ENCODE assay signal across 11 cellular contexts in genomic region chr1:39632491-39633417, GRCh38. TPM values are rescaled to one million over a fixed set of nuclear protein-coding genes. Genes with fewer than 3 reads are reported as not detected.
DNase-seq lines count a peak whose midpoint lies in the region; ATAC-seq and FAIRE-seq lines count a peak whose summit lies in the region.
"Had no signal": no experiment of that assay in that cellular context is flagged by ENCODE, and none has a peak within 500 bp of the region (broad histone marks: within the 10 kb centered on the region; RNA-seq: fewer than 3 reads in every experiment).

No MANE protein-coding gene starts in this region.

- H3K4me3 ChIP-seq in neuron (ENCODE audit: low read length), result no peak overlapping the region

- peak overlapping the region; percentile 67 for H2AFZ ChIP-seq in neuron (ENCODE audit: low read depth, low read length)

- H3K27me3 Mint-ChIP-seq in activated CD4-positive, alpha-beta T cell treated with anti-CD3 and anti-CD28 coated beads for 36 hours, result peaks cover 22% of the 10 kb centered on the region

- DNase-seq in AG20443 (ENCODE audit: low spot score) (peak; percentile 94), NCI-H748 (lab: John Stamatoyannopoulos, UW; ENCODE audit: unreplicated experiment) (peak; percentile 93), frontal cortex (ENCODE audit: low spot score in 2 of 2) (peak; percentile 49 to 56), cerebellar cortex (ENCODE audit: low spot score) (no peak), RPMI8226 (no peak)
- no peak for DNase-seq in activated CD4-positive, alpha-beta T cell treated with anti-CD3 and anti-CD28 coated beads for 36 hours

- no peak overlapping the region for H3K4me3 Mint-ChIP-seq in activated CD4-positive, alpha-beta T cell treated with anti-CD3 and anti-CD28 coated beads for 36 hours
- H3K4me3 Mint-ChIP-seq: activated naive CD4-positive, alpha-beta T cell treated with anti-CD3 and anti-CD28 coated beads, Interleukin-2, amount 50 U/mL, for 24 hours; natural killer cell treated with Interleukin-12 subunit alpha and Interleukin-12 subunit beta and Interleukin-15 and Interleukin-18, amount 100 ng/mL, for 72 hours had no signal

- no peak overlapping the region for H3K27ac Mint-ChIP-seq in activated CD4-positive, alpha-beta T cell treated with anti-CD3 and anti-CD28 coated beads for 36 hours
- H3K27ac Mint-ChIP-seq: activated naive CD4-positive, alpha-beta T cell treated with anti-CD3 and anti-CD28 coated beads, Interleukin-2, amount 50 U/mL, for 24 hours; natural killer cell treated with Interleukin-12 subunit alpha and Interleukin-12 subunit beta and Interleukin-15 and Interleukin-18, amount 100 ng/mL, for 72 hours had no signal

- H3K36me3 Mint-ChIP-seq in activated CD4-positive, alpha-beta T cell treated with anti-CD3 and anti-CD28 coated beads for 36 hours (ENCODE audit: low read depth), result no peaks in the 10 kb centered on the region
- H3K36me3 Mint-ChIP-seq: activated naive CD4-positive, alpha-beta T cell treated with anti-CD3 and anti-CD28 coated beads, Interleukin-2, amount 50 U/mL, for 24 hours; natural killer cell treated with Interleukin-12 subunit alpha and Interleukin-12 subunit beta and Interleukin-15 and Interleukin-18, amount 100 ng/mL, for 72 hours had no signal

- peaks cover 52% of the 10 kb centered on the region for H3K27me3 ChIP-seq in neuron (ENCODE audit: insufficient read depth, low read length)

- intact Hi-C loops in activated CD4-positive, alpha-beta T cell treated with anti-CD3 and anti-CD28 coated beads for 36 hours (cut with DNase I, micrococcal nuclease), result no loop called here

- H3K4me1 ChIP-seq in neuron (ENCODE audit: insufficient read depth, low read length), result peaks cover 6% of the 10 kb centered on the region

- CTCF ChIA-PET in activated CD4-positive, alpha-beta T cell treated with anti-CD3 and anti-CD28 coated beads for 36 hours (lab: Charles Lee), result interaction anchor here (1.0 to 2.0 kb wide), 6 partner anchors 8 to 69 kb away, joined by 3 to 8 read pairs (median 4); no protein-coding TSS in a partner anchor

- peaks cover 12% of the 10 kb centered on the region for H3K4me1 Mint-ChIP-seq in activated CD4-positive, alpha-beta T cell treated with anti-CD3 and anti-CD28 coated beads for 36 hours
- H3K4me1 Mint-ChIP-seq: activated naive CD4-positive, alpha-beta T cell treated with anti-CD3 and anti-CD28 coated beads, Interleukin-2, amount 50 U/mL, for 24 hours had no signal

- H3K9me3 Mint-ChIP-seq in activated CD4-positive, alpha-beta T cell treated with anti-CD3 and anti-CD28 coated beads for 36 hours (ENCODE audit: low read depth), result no peaks in the 10 kb centered on the region
- H3K9me3 Mint-ChIP-seq: activated naive CD4-positive, alpha-beta T cell treated with anti-CD3 and anti-CD28 coated beads, Interleukin-2, amount 50 U/mL, for 24 hours; natural killer cell treated with Interleukin-12 subunit alpha and Interleukin-12 subunit beta and Interleukin-15 and Interleukin-18, amount 100 ng/mL, for 72 hours had no signal

- ATAC-seq in GM18909 (IDR thresholded peaks at IDR 0.05; ENCODE audit: poor library complexity, unreplicated experiment), result no peak
- ATAC-seq in activated CD4-positive, alpha-beta T cell treated with anti-CD3 and anti-CD28 coated beads for 36 hours, result no peak
- ATAC-seq: natural killer cell treated with Interleukin-12 subunit alpha and Interleukin-12 subunit beta and Interleukin-15 and Interleukin-18, amount 100 ng/mL, for 72 hours had no signal

- no peak for FAIRE-seq in frontal cortex (lab: Jason Lieb, UNC)

- POLR2A ChIA-PET in activated CD4-positive, alpha-beta T cell treated with anti-CD3 and anti-CD28 coated beads for 36 hours (lab: Charles Lee), result no interaction called here

- no peaks in the 10 kb centered on the region for H3K36me3 ChIP-seq in neuron (ENCODE audit: insufficient read depth, low read length)

- no peaks in the 10 kb centered on the region for H3K9me3 ChIP-seq in neuron (ENCODE audit: low read length)

RNA-seq across cellular contexts. Expression of gene HEYL, which starts 6.7 kb away (rescaled TPM):
- total RNA-seq in frontal cortex, result 0.41 TPM
- total RNA-seq in activated CD4-positive, alpha-beta T cell treated with anti-CD3 and anti-CD28 coated beads for 36 hours, result under 1 TPM; 0.19 to 0.23 TPM
- total RNA-seq: natural killer cell treated with Interleukin-12 subunit alpha and Interleukin-12 subunit beta and Interleukin-15 and Interleukin-18, amount 100 ng/mL, for 72 hours had no signal

RNA-seq across cellular contexts. Expression of gene NT5C1A, which starts 39.2 kb away (rescaled TPM):
- total RNA-seq in frontal cortex, result 2.4 TPM
- total RNA-seq in activated CD4-positive, alpha-beta T cell treated with anti-CD3 and anti-CD28 coated beads for 36 hours, result under 1 TPM in 1 of 2 experiments, not detected in 1; 0.21 TPM
- total RNA-seq: ureter had no signal

RNA-seq across cellular contexts. Expression of gene PABPC4, which starts 56.2 kb away (rescaled TPM):
- 126 TPM for total RNA-seq in frontal cortex
- 100 to 1,000 TPM; 322 to 330 TPM for total RNA-seq in activated CD4-positive, alpha-beta T cell treated with anti-CD3 and anti-CD28 coated beads for 36 hours

RNA-seq across cellular contexts. Expression of gene HPCAL4, which starts 58.5 kb away (rescaled TPM):
- 75.4 TPM for total RNA-seq in frontal cortex
- total RNA-seq in activated CD4-positive, alpha-beta T cell treated with anti-CD3 and anti-CD28 coated beads for 36 hours, result 1 to 10 TPM in 1 of 2 experiments, under 1 TPM in 1; 0.94 to 1.1 TPM
- total RNA-seq: ureter had no signal

Comparison
In these comparisons a context has a peak if more than half of its experiments do, and no peak if none do; other contexts are left out.
1. DNase-seq: peak in AG20443 (single experiment), NCI-H748 (single experiment) and frontal cortex (2 of 2); none in cerebellar cortex (single experiment), activated CD4-positive, alpha-beta T cell treated with anti-CD3 and anti-CD28 coated beads for 36 hours (single experiment) and RPMI8226 (single experiment).